Comparison of ENCODE assay signal across 1 cellular context in genomic region chr10:5971886-5972285, GRCh38.
TF ChIP-seq lines count a peak whose summit lies in the region.

No MANE protein-coding gene starts in this region.

TF ChIP-seq in K562, 482 proteins besides CTCF, POLR2A, EP300 and RAD21 (continued from another document):
- TF ChIP-seq, protein P1, sequence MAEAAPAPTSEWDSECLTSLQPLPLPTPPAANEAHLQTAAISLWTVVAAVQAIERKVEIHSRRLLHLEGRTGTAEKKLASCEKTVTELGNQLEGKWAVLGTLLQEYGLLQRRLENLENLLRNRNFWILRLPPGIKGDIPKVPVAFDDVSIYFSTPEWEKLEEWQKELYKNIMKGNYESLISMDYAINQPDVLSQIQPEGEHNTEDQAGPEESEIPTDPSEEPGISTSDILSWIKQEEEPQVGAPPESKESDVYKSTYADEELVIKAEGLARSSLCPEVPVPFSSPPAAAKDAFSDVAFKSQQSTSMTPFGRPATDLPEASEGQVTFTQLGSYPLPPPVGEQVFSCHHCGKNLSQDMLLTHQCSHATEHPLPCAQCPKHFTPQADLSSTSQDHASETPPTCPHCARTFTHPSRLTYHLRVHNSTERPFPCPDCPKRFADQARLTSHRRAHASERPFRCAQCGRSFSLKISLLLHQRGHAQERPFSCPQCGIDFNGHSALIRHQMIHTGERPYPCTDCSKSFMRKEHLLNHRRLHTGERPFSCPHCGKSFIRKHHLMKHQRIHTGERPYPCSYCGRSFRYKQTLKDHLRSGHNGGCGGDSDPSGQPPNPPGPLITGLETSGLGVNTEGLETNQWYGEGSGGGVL (CRISPR knock-in tag; IDR thresholded peaks at IDR 0.05), result no peak
- no peak for TF ChIP-seq CEBPG (CRISPR knock-in tag; IDR thresholded peaks at IDR 0.05)
- peak; percentile 27 to 73; a peak in 3 of 4 replicates for TF ChIP-seq CEBPG (tag; conservative IDR thresholded peaks at IDR 0.05 in 1 of 2, IDR thresholded peaks at IDR 0.05 in 1 of 2)
